38 cellular contexts compared by ENCODE assay signal in genomic region chr13:26709461-26709860, GRCh38. TPM values are rescaled to one million over a fixed set of nuclear protein-coding genes. Genes with fewer than 3 reads are reported as not detected.
"Had no signal": no experiment of that assay in that cellular context is flagged by ENCODE, and none has a peak within 500 bp of the region (broad histone marks: within the 10 kb centered on the region; RNA-seq: fewer than 3 reads in every experiment).

No MANE protein-coding gene starts in this region.

- DNase-seq: activated B cell treated with CpG ODN at 0.5 μM for 24 hours; activated CD4-positive, alpha-beta memory T cell treated with anti-CD3 and anti-CD28 coated beads for 36 hours; activated CD4-positive, alpha-beta T cell treated with anti-CD3 and anti-CD28 coated beads for 4 hours; activated CD4-positive, alpha-beta T cell treated with anti-CD3 and anti-CD28 coated beads, Interleukin-2, amount 10 ng/mL, durations not matched to agents 24 days and 14 days; activated CD4-positive, alpha-beta T cell treated with anti-CD3 and anti-CD28 coated beads, Interleukin-2, amount 50 U/mL, for 1 hour; activated CD4-positive, alpha-beta T cell treated with anti-CD3 and anti-CD28 coated beads, Interleukin-2, amount 50 U/mL, for 4 hours; activated CD4-positive, CD25-positive, alpha-beta regulatory T cell treated with anti-CD3 and anti-CD28 coated beads, Interleukin-2, amount 50 U/mL, for 72 hours; activated CD8-positive, alpha-beta memory T cell treated with anti-CD3 and anti-CD28 coated beads, Interleukin-2, amount 50 U/mL, for 4 hours; activated CD8-positive, alpha-beta T cell treated with anti-CD3 and anti-CD28 coated beads for 36 hours; activated effector memory CD4-positive, alpha-beta T cell treated with anti-CD3 and anti-CD28 coated beads, Interleukin-2, amount 50 U/mL, for 16 hours; activated gamma-delta T cell treated with Interleukin-2 at 50 U/mL for 16 hours; activated naive CD4-positive, alpha-beta T cell; activated naive CD4-positive, alpha-beta T cell treated with anti-CD3 and anti-CD28 coated beads for 36 hours; activated naive CD4-positive, alpha-beta T cell treated with anti-CD3 and anti-CD28 coated beads, Interleukin-2, amount 50 U/mL, for 16 hours; activated naive CD8-positive, alpha-beta T cell treated with anti-CD3 and anti-CD28 coated beads for 36 hours; activated T-cell treated with anti-CD3 and anti-CD28 coated beads for 4 hours; activated T-cell treated with anti-CD3 and anti-CD28 coated beads, Interleukin-2, amount 50 U/mL, for 1 hour; activated T-cell treated with anti-CD3 and anti-CD28 coated beads, Interleukin-2, amount 50 U/mL, for 4 hours; activated T-cell treated with anti-CD3 and anti-CD28 coated beads, Interleukin-2, amount 50 U/mL, for 72 hours; adrenal gland; amniotic stem cell; aorta; body of pancreas; brain microvascular endothelial cell; central memory CD4-positive, alpha-beta T cell; T-helper 1 cell; T-helper 2 cell; T-helper 9 cell had no signal

- H3K36me3 Mint-ChIP-seq: activated CD4-positive, alpha-beta memory T cell treated with anti-CD3 and anti-CD28 coated beads for 36 hours; activated naive CD8-positive, alpha-beta T cell treated with anti-CD3 and anti-CD28 coated beads for 36 hours had no signal

- H3K4me3 ChIP-seq: adrenal gland, body of pancreas, breast epithelium had no signal

- H3K9me3 Mint-ChIP-seq: activated naive CD8-positive, alpha-beta T cell treated with anti-CD3 and anti-CD28 coated beads for 36 hours; activated T-helper 1 cell treated with anti-CD3 and anti-CD28 coated beads, Interleukin-12 subunit alpha, Interleukin-12 subunit beta, Interleukin-2, Interleukin-4 antibody, amounts not matched to agents 30 ng/mL and 10 ng/mL and 1 ng/mL, durations not matched to agents 14 hours and 24 hours and 36 hours had no signal

- H3K27ac ChIP-seq: adrenal gland, body of pancreas, brain microvascular endothelial cell, breast epithelium, VCaP had no signal

- H3K27ac Mint-ChIP-seq: activated B cell treated with CpG ODN at 0.5 μM for 24 hours; activated CD4-positive, alpha-beta memory T cell treated with anti-CD3 and anti-CD28 coated beads for 36 hours; activated CD4-positive, alpha-beta T cell treated with anti-CD3 and anti-CD28 coated beads, Interleukin-2, amount 10 ng/mL, durations not matched to agents 24 days and 14 days; activated CD8-positive, alpha-beta T cell treated with anti-CD3 and anti-CD28 coated beads for 36 hours; activated naive CD4-positive, alpha-beta T cell treated with anti-CD3 and anti-CD28 coated beads for 36 hours; activated naive CD4-positive, alpha-beta T cell treated with anti-CD3 and anti-CD28 coated beads, Interleukin-2, amount 50 U/mL, for 72 hours; activated naive CD8-positive, alpha-beta T cell treated with anti-CD3 and anti-CD28 coated beads for 36 hours; activated T-cell treated with anti-CD3 and anti-CD28 coated beads, Interleukin-2, amount 50 U/mL, for 72 hours; activated T-helper 1 cell treated with anti-CD3 and anti-CD28 coated beads, Interleukin-12 subunit alpha, Interleukin-12 subunit beta, Interleukin-2, Interleukin-4 antibody, amounts not matched to agents 30 ng/mL and 10 ng/mL and 1 ng/mL, durations not matched to agents 14 hours and 24 hours and 36 hours; activated T-helper 17 cell treated with anti-CD3 and anti-CD28 coated beads, Interleukin-2, amount 50 U/mL, for 72 hours; T-helper 1 cell treated with Interleukin-12 subunit alpha and Interleukin-12 subunit beta and Interleukin-4 antibody, amounts not matched to agents 30 μg/mL and 1 μg/mL, for 36 hours; T-helper 2 cell treated with Interferon-gamma antibody and Interleukin-4, amounts not matched to agents 5 μg/mL and 100 μg/mL, for 36 hours had no signal

- H3K4me1 ChIP-seq: adrenal gland, body of pancreas, breast epithelium had no signal

- H3K9me3 ChIP-seq: adrenal gland, body of pancreas had no signal

- ATAC-seq: activated CD8-positive, alpha-beta T cell treated with anti-CD3 and anti-CD28 coated beads for 36 hours; activated naive CD4-positive, alpha-beta T cell treated with anti-CD3 and anti-CD28 coated beads, Interleukin-2, amount 50 U/mL, for 72 hours; activated T-cell treated with anti-CD3 and anti-CD28 coated beads, Interleukin-2, amount 50 U/mL, for 4 hours; activated T-cell treated with anti-CD3 and anti-CD28 coated beads, Interleukin-2, amount 50 U/mL, for 72 hours; activated T-helper 17 cell treated with anti-CD3 and anti-CD28 coated beads, Interleukin-2, amount 50 U/mL, for 72 hours; body of pancreas had no signal

- H3K27me3 ChIP-seq: adrenal gland, body of pancreas, brain microvascular endothelial cell, breast epithelium had no signal

- H3K36me3 ChIP-seq: adrenal gland, brain microvascular endothelial cell, breast epithelium had no signal

- H3K27me3 Mint-ChIP-seq: activated CD4-positive, alpha-beta T cell treated with anti-CD3 and anti-CD28 coated beads, Interleukin-2, amount 10 ng/mL, durations not matched to agents 24 days and 14 days; activated CD8-positive, alpha-beta T cell treated with anti-CD3 and anti-CD28 coated beads for 36 hours; activated naive CD8-positive, alpha-beta T cell treated with anti-CD3 and anti-CD28 coated beads for 36 hours had no signal

- H3K4me1 Mint-ChIP-seq: activated B cell treated with CpG ODN at 0.5 μM for 24 hours; activated CD4-positive, alpha-beta T cell treated with anti-CD3 and anti-CD28 coated beads, Interleukin-2, amount 10 ng/mL, durations not matched to agents 24 days and 14 days; activated T-helper 17 cell treated with anti-CD3 and anti-CD28 coated beads, Interleukin-2, amount 50 U/mL, for 72 hours had no signal

- H3K4me3 Mint-ChIP-seq: activated B cell treated with CpG ODN at 0.5 μM for 24 hours; activated CD4-positive, alpha-beta memory T cell treated with anti-CD3 and anti-CD28 coated beads for 36 hours; activated CD4-positive, alpha-beta T cell treated with anti-CD3 and anti-CD28 coated beads, Interleukin-2, amount 10 ng/mL, durations not matched to agents 24 days and 14 days; activated CD8-positive, alpha-beta T cell treated with anti-CD3 and anti-CD28 coated beads for 36 hours; activated naive CD4-positive, alpha-beta T cell treated with anti-CD3 and anti-CD28 coated beads for 36 hours; activated naive CD8-positive, alpha-beta T cell treated with anti-CD3 and anti-CD28 coated beads for 36 hours; activated T-cell treated with anti-CD3 and anti-CD28 coated beads, Interleukin-2, amount 50 U/mL, for 4 hours; activated T-cell treated with anti-CD3 and anti-CD28 coated beads, Interleukin-2, amount 50 U/mL, for 72 hours; activated T-helper 1 cell treated with anti-CD3 and anti-CD28 coated beads, Interleukin-12 subunit alpha, Interleukin-12 subunit beta, Interleukin-2, Interleukin-4 antibody, amounts not matched to agents 30 ng/mL and 10 ng/mL and 1 ng/mL, durations not matched to agents 14 hours and 24 hours and 36 hours; activated T-helper 17 cell treated with anti-CD3 and anti-CD28 coated beads, Interleukin-2, amount 50 U/mL, for 72 hours; T-helper 1 cell treated with Interleukin-12 subunit alpha and Interleukin-12 subunit beta and Interleukin-4 antibody, amounts not matched to agents 30 μg/mL and 1 μg/mL, for 36 hours; T-helper 2 cell treated with Interferon-gamma antibody and Interleukin-4, amounts not matched to agents 5 μg/mL and 100 μg/mL, for 36 hours had no signal

RNA-seq across cellular contexts. Expression of gene GPR12, which starts 51.1 kb away (rescaled TPM):
- total RNA-seq: activated B cell treated with CpG ODN at 0.5 μM for 24 hours; activated CD4-positive, alpha-beta memory T cell treated with anti-CD3 and anti-CD28 coated beads for 36 hours; activated CD4-positive, alpha-beta T cell treated with anti-CD3 and anti-CD28 coated beads, Interleukin-2, amount 10 ng/mL, durations not matched to agents 24 days and 14 days; activated CD8-positive, alpha-beta memory T cell treated with anti-CD3 and anti-CD28 coated beads for 36 hours; activated CD8-positive, alpha-beta T cell treated with anti-CD3 and anti-CD28 coated beads for 36 hours; activated naive CD4-positive, alpha-beta T cell treated with anti-CD3 and anti-CD28 coated beads for 36 hours; activated naive CD4-positive, alpha-beta T cell treated with anti-CD3 and anti-CD28 coated beads, Interleukin-2, amount 50 U/mL, for 72 hours; activated naive CD8-positive, alpha-beta T cell treated with anti-CD3 and anti-CD28 coated beads for 36 hours; activated T-cell treated with anti-CD3 and anti-CD28 coated beads, Interleukin-2, amount 50 U/mL, for 4 hours; activated T-cell treated with anti-CD3 and anti-CD28 coated beads, Interleukin-2, amount 50 U/mL, for 72 hours; activated T-helper 1 cell treated with anti-CD3 and anti-CD28 coated beads, Interleukin-12 subunit alpha, Interleukin-12 subunit beta, Interleukin-2, Interleukin-4 antibody, amounts not matched to agents 30 ng/mL and 10 ng/mL and 1 ng/mL, durations not matched to agents 14 hours and 24 hours and 36 hours; activated T-helper 17 cell treated with anti-CD3 and anti-CD28 coated beads, Interleukin-2, amount 50 U/mL, for 72 hours; adrenal gland; astrocyte; body of pancreas; cardiac septum had no signal
- polyA plus RNA-seq: adrenal gland, aorta had no signal
